ENCODE assay signal across 8 cellular contexts in the genomic region with DNA sequence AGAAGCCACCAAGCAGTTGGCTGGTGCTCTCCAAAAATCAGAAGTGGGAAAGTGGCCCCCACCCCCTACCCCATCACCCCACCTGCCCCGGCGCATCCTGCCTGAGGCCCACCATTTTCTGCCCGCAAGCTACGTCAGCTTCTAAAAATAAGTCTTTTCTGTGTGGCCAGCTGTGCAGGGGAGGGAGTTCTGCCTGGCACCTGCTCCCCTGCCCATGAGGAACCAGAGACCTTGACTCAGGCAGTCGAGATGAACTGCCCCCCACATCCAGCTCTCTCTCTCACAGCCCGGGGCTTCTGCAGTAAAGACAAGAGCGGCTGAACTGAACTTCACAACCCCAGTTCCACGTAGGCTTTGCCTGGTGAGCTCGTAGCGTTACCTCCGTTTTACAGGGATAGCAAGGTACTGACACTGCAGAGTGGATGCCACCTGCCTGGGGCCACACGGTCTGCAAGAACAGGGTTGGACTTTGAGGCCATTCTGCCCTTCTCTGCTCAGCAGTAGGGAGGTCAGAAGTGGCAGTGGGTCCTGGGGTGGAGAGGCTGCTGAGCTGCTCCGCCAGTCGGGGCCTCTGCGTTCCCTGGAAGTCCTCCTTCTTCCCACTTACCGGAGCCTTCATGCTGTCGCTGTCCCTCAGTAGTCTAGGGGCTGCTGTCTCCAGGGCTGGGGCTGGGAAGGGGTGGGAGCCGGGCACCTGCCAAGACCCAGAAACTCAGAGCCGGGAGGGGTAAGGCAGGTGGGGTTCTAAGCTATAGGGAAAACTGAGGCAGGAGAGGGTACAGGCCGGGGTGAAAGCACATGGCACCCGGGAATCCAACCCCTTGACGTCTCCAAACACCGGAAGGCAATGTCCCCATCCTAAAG. TPM values are rescaled to one million over a fixed set of nuclear protein-coding genes. Genes with fewer than 3 reads are reported as not detected.
DNase-seq lines count a peak whose midpoint lies in the region; ATAC-seq and TF ChIP-seq lines count a peak whose summit lies in the region.

No MANE protein-coding gene starts in this region.

- H3K27me3 ChIP-seq in psoas muscle (ENCODE audit: insufficient read depth in 3 of 3, low read length in 2 of 3) = no peaks in the 10 kb centered on the region

- H3K4me1 Mint-ChIP-seq in T-cell = peaks cover 45 to 59% (median 53%) of the 10 kb centered on the region in 3 donors

- peaks cover 18% of the 10 kb centered on the region for H3K36me3 Mint-ChIP-seq in T-cell

- H3K4me3 Mint-ChIP-seq in T-cell = peak overlapping the region; percentile 80 to 82 (median 81)

- no peaks in the 10 kb centered on the region for H3K9me3 ChIP-seq in psoas muscle

- H3K27me3 Mint-ChIP-seq in T-cell = no peaks in the 10 kb centered on the region

- H3K27ac ChIP-seq in psoas muscle = peak overlapping the region; percentile 81

- H3K4me3 ChIP-seq in fibroblast of mammary gland (ENCODE audit: control insufficient read depth, low read depth, low read length) = peak overlapping the region; percentile 82
- peak overlapping the region; percentile 73 for H3K4me3 ChIP-seq in psoas muscle

- peak overlapping the region; percentile 82 to 89 for H3K27ac Mint-ChIP-seq in T-cell

- peak in 1 of 4 experiments; percentile 28 for ATAC-seq in T-cell (replicated peaks in 1 of 4)
- peak; percentile 33 to 66 (median 46) for ATAC-seq in psoas muscle

- peak; percentile 16 to 22 for DNase-seq in stimulated activated CD4-positive, alpha-beta T cell treated with anti-CD3 and anti-CD28 coated beads, Interleukin-2, amount 100 ng/mL, for 24 hours
- no peak for DNase-seq in stimulated activated CD4-positive, alpha-beta T cell treated with anti-CD3 and anti-CD28 coated beads, Interleukin-15, amount 100 ng/mL, for 24 hours
- DNase-seq in T-cell (peak in 25 of 34 experiments; percentile 38 to 64 (median 45)), fibroblast of mammary gland (ENCODE audit: low read depth) (no peak), psoas muscle (no peak), Kasumi-1 (lab: John Stamatoyannopoulos, UW) (no peak), OCI-M2 (lab: John Stamatoyannopoulos, UW; ENCODE audit: unreplicated experiment) (no peak)
- DNase-seq in effector CD4-positive, alpha-beta T cell = no peak

- POLR2A ChIA-PET in T-cell (lab: Charles Lee) = interaction anchor here (0.6 to 2.0 kb wide), 4 partner anchors 10 to 180 kb away, joined by 3 to 15 read pairs (median 5); a partner anchor contains a TSS

- peaks cover 34% of the 10 kb centered on the region for H3K4me1 ChIP-seq in psoas muscle

- H3K9me3 Mint-ChIP-seq in T-cell = no peaks in the 10 kb centered on the region

- TF ChIP-seq CTCF in fibroblast of mammary gland (conservative IDR thresholded peaks at IDR 0.05; ENCODE audit: control insufficient read depth, insufficient read depth, low read depth, low read length) (no peak), psoas muscle (IDR thresholded peaks at IDR 0.05) (no peak)

- intact Hi-C loops in psoas muscle (cut with DNase I) = loop anchor here (5.0 kb wide), 4 partner anchors 44 to 414 kb away; a partner anchor contains a TSS

- 20 to 39% (median 23%) methylated on average over 23 of the region's 23 CpGs for WGBS in psoas muscle, 3 donors

- peaks cover 0 to 26% of the 10 kb centered on the region in 2 donors for H3K36me3 ChIP-seq in psoas muscle (ENCODE audit: insufficient read depth in 1 of 2, low read depth in 1 of 2)

- CTCF ChIA-PET in T-cell (lab: Charles Lee) = interaction anchor here (0.6 to 2.6 kb wide), 4 partner anchors 10 to 181 kb away, joined by 3 to 14 read pairs (median 12); a partner anchor contains a TSS

RNA-seq across cellular contexts. Expression of a gene that starts 0.8 kb away (rescaled TPM):
- total RNA-seq in T-cell = 10 to 100 TPM; 24.9 to 40.7 (median 35.1) TPM
- total RNA-seq in psoas muscle = 10 to 100 TPM in 3 of 4 donors, 1 to 10 TPM in 1; 8.9 to 52.6 (median 27.3) TPM
- 10 to 100 TPM; 14.0 to 31.4 (median 14.8) TPM for polyA plus RNA-seq in psoas muscle

RNA-seq across cellular contexts. Expression of a gene that starts 14.5 kb away (rescaled TPM):
- total RNA-seq in T-cell (1 to 10 TPM in 4 of 5 donors, under 1 TPM in 1; 0.99 to 5.6 (median 2.6) TPM), psoas muscle (under 1 TPM in 2 of 4 donors, not detected in 2; 0.40 to 0.44 TPM)
- polyA plus RNA-seq in psoas muscle = under 1 TPM in 2 of 3 donors, not detected in 1; 0.05 to 0.12 TPM

RNA-seq across cellular contexts. Expression of a gene that starts 16.6 kb away (rescaled TPM):
- total RNA-seq in T-cell = 100 to 1,000 TPM in 2 of 5 donors, 10 to 100 TPM in 3; 73.0 to 123 (median 86.3) TPM
- 10 to 100 TPM; 20.3 to 26.1 (median 24.4) TPM for total RNA-seq in psoas muscle
- polyA plus RNA-seq in psoas muscle = 10 to 100 TPM; 18.5 to 35.5 (median 31.0) TPM

RNA-seq across cellular contexts. Expression of a gene that starts 21.6 kb away (rescaled TPM):
- total RNA-seq in T-cell (10 to 100 TPM; 32.3 to 66.5 (median 60.5) TPM), psoas muscle (10 to 100 TPM in 3 of 4 donors, 1 to 10 TPM in 1; 9.7 to 17.4 (median 12.2) TPM)
- 10 to 100 TPM; 16.6 to 39.6 (median 37.1) TPM for polyA plus RNA-seq in psoas muscle

RNA-seq across cellular contexts. Expression of a gene that starts 38.6 kb away (rescaled TPM):
- total RNA-seq in T-cell (10 to 100 TPM; 40.5 to 54.9 (median 50.4) TPM), psoas muscle (100 to 1,000 TPM; 369 to 854 (median 688) TPM)
- polyA plus RNA-seq in psoas muscle = 100 to 1,000 TPM; 310 to 845 (median 778) TPM

Comparison
In these comparisons a context has a peak if more than half of its experiments do, and no peak if none do; other contexts are left out.
1. DNase-seq: peak in stimulated activated CD4-positive, alpha-beta T cell treated with anti-CD3 and anti-CD28 coated beads, Interleukin-2, amount 100 ng/mL, for 24 hours (2 of 2) and T-cell (25 of 34); none in stimulated activated CD4-positive, alpha-beta T cell treated with anti-CD3 and anti-CD28 coated beads, Interleukin-15, amount 100 ng/mL, for 24 hours (single experiment), fibroblast of mammary gland (single experiment), psoas muscle (0 of 2), effector CD4-positive, alpha-beta T cell (single experiment), Kasumi-1 (0 of 2) and OCI-M2 (single experiment).